11 cellular contexts compared by ENCODE assay signal in the genomic region with DNA sequence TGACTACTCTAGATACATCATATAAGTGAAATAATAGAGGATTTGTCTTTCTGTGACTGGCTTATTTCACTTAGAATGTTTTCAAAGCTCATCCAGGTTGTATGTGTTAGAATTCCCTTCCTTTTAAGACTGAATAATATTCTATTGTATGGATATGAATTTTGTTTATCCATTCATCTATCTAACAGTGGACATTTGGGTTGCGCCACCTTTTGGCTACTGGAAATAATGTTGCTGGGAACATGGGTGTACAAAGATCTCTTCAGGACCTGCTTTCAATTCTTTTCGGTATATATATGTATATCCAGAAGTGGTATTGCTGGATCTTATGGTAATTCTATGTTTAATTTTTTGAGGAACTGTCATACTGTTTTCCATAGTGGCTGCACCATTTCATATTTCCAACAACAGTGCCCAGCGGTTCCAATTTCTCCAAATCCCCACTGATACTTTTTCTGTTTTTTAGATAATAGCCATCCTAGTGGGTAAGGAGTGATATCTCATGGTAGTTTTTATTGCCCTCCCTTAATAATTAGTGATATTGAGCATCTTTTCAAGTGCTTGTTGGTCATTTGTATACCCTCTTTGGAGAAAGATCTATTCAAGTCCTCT. TPM values are rescaled to one million over a fixed set of nuclear protein-coding genes. Genes with fewer than 3 reads are reported as not detected.
A peak's percentile ranks its signal among the peaks of the same experiment; 100 is the strongest.
DNase-seq lines count a peak whose midpoint lies in the region; ATAC-seq and TF ChIP-seq lines count a peak whose summit lies in the region.
"Had no signal": no experiment of that assay in that cellular context is flagged by ENCODE, and none has a peak within 500 bp of the region (broad histone marks: within the 10 kb centered on the region; RNA-seq: fewer than 3 reads in every experiment).

No MANE protein-coding gene starts in this region.

- no peak overlapping the region for H4K91ac ChIP-seq in neuronal stem cell (ENCODE audit: low read depth, low read length, poor library complexity)

- DNase-seq in AG08395 (ENCODE audit: low spot score) (peak; percentile 46), SK-MEL-5 (ENCODE audit: low read depth, low spot score) (peak; percentile 53), hepatocyte (ENCODE audit: low spot score) (no peak), ureter (ENCODE audit: low spot score) (no peak), neuronal stem cell (ENCODE audit: low spot score) (no peak)
- DNase-seq: activated T-cell treated with anti-CD3 and anti-CD28 coated beads, Interleukin-2, amount 50 U/mL, for 48 hours; NK-92 treated with Interleukin-12 subunit alpha and Interleukin-12 subunit beta, amount 100 ng/mL, for 24 hours; right lobe of liver had no signal

- H3K14ac ChIP-seq in neuronal stem cell (ENCODE audit: low read length) = no peak overlapping the region

- no peak overlapping the region for H3K4ac ChIP-seq in neuronal stem cell (ENCODE audit: low read length)

- no peaks in the 10 kb centered on the region for H4K20me1 ChIP-seq in hepatocyte (ENCODE audit: insufficient read depth, poor library complexity, severe bottlenecking)

- no peak overlapping the region for H3K23ac ChIP-seq in neuronal stem cell (ENCODE audit: low read depth, low read length, poor library complexity)

- H3K27me3 ChIP-seq in hepatocyte = peaks cover 21% of the 10 kb centered on the region
- peaks cover 0 to 19% (median 5%) of the 10 kb centered on the region in 3 experiments for H3K27me3 ChIP-seq in neuronal stem cell (ENCODE audit: control insufficient read depth in 3 of 3, insufficient read depth in 3 of 3, low read depth in 1 of 3, low read length in 3 of 3)
- H3K27me3 ChIP-seq: right lobe of liver had no signal

- no peaks in the 10 kb centered on the region for H3K9me2 ChIP-seq in hepatocyte (replicated peaks; ENCODE audit: insufficient read depth)

- H2BK15ac ChIP-seq in neuronal stem cell (ENCODE audit: low read length) = no peak overlapping the region

- no peak overlapping the region for H4K8ac ChIP-seq in neuronal stem cell (ENCODE audit: low read depth, low read length)

- H2AK5ac ChIP-seq in neuronal stem cell (ENCODE audit: low read depth, low read length) = no peak overlapping the region

- no peak overlapping the region for H2AFZ ChIP-seq in hepatocyte
- no peak overlapping the region for H2AFZ ChIP-seq in neuronal stem cell (ENCODE audit: low read length)

- no peaks in the 10 kb centered on the region for H3K9me3 ChIP-seq in hepatocyte (ENCODE audit: low read depth)
- H3K9me3 ChIP-seq in neuronal stem cell (replicated peaks in 1 of 2; ENCODE audit: control insufficient read depth in 2 of 2, insufficient read depth in 1 of 2, low read depth in 1 of 2, low read length in 2 of 2) = no peaks in the 10 kb centered on the region
- H3K9me3 ChIP-seq: right lobe of liver had no signal

- H2BK120ac ChIP-seq in neuronal stem cell (ENCODE audit: low read depth, low read length) = no peak overlapping the region

- H3K4me1 ChIP-seq in hepatocyte (ENCODE audit: insufficient read depth) = peaks cover 10% of the 10 kb centered on the region
- H3K4me1 ChIP-seq in neuronal stem cell (ENCODE audit: control insufficient read depth in 2 of 2, insufficient read depth in 1 of 2, low read depth in 1 of 2, low read length in 2 of 2) = peaks cover 8 to 10% of the 10 kb centered on the region in 2 donors

- ATAC-seq in HG03097 (IDR thresholded peaks at IDR 0.05; ENCODE audit: low FRiP score, unreplicated experiment) = no peak
- ATAC-seq in HG03139 (IDR thresholded peaks at IDR 0.05; ENCODE audit: unreplicated experiment) = no peak

- no peak overlapping the region for H3K27ac ChIP-seq in hepatocyte
- H3K27ac ChIP-seq in neuronal stem cell (replicated peaks; ENCODE audit: low read length) = no peak overlapping the region
- H3K27ac ChIP-seq: right lobe of liver had no signal

- no peak overlapping the region for H2BK12ac ChIP-seq in neuronal stem cell (ENCODE audit: low read length)

- in situ Hi-C loops in SK-MEL-5 (cut with HindIII; ENCODE audit: low pct_unique_long_range_greater_than_20kb, low sequenced_read_pairs) = no loop called here

- peaks cover 5% of the 10 kb centered on the region for H3K79me1 ChIP-seq in neuronal stem cell (ENCODE audit: low read depth, low read length)

- no peaks in the 10 kb centered on the region for H3K79me2 ChIP-seq in hepatocyte

- H3K18ac ChIP-seq in neuronal stem cell (ENCODE audit: low read length) = no peak overlapping the region

- no peak overlapping the region for H3K9ac ChIP-seq in neuronal stem cell (ENCODE audit: low read depth, low read length, poor library complexity)

- no peak overlapping the region for H2BK5ac ChIP-seq in neuronal stem cell (ENCODE audit: low read length)

- H3K36me3 ChIP-seq in hepatocyte (replicated peaks; ENCODE audit: insufficient read depth, low read depth) (no peaks in the 10 kb centered on the region), neuronal stem cell (replicated peaks in 1 of 2; ENCODE audit: control insufficient read depth in 2 of 2, insufficient read depth in 2 of 2, low read length in 2 of 2) (no peaks in the 10 kb centered on the region)
- H3K36me3 ChIP-seq: right lobe of liver had no signal

- TF ChIP-seq CTCF in GM12873 (IDR thresholded peaks at IDR 0.05; ENCODE audit: insufficient read depth, low read depth, low read length, missing control alignments) (peak; percentile 21), hepatocyte (IDR thresholded peaks at IDR 0.05; ENCODE audit: poor library complexity) (peak; percentile 49)

- 77% methylated on average over 3 of the region's 3 CpGs for WGBS in hepatocyte (ENCODE audit: low lambda C conversion rate, missing lambda C conversion rate)
- no CpG with 5 or more reads among the region's 3 CpGs for WGBS in neuronal stem cell (ENCODE audit: extremely low coverage in 2 of 2, insufficient read length in 2 of 2, insufficient replicate concordance in 1 of 2), 2 donors

- H3K4me2 ChIP-seq in hepatocyte (no peak overlapping the region), neuronal stem cell (ENCODE audit: insufficient read depth, low read length, poor library complexity, severe bottlenecking) (no peak overlapping the region)

- H3K4me3 ChIP-seq in hepatocyte (no peak overlapping the region), neuronal stem cell (ENCODE audit: low read length in 2 of 2) (no peak overlapping the region)
- H3K4me3 ChIP-seq: right lobe of liver had no signal

RNA-seq across cellular contexts. Expression of gene SCD5, which starts 3.4 kb away (rescaled TPM):
- 21.6 and 24.2 TPM in 2 replicates for total RNA-seq in SK-MEL-5 (2014; rRNA removed; shearing (Covaris generic))
- polyA plus RNA-seq in SK-MEL-5 (2015; cell fraction: cytosol; rRNA removed) = 24.3 and 25.2 TPM in 2 replicates
- 2.5 and 4.7 TPM in 2 replicates for polyA plus RNA-seq in SK-MEL-5 (2015; cell fraction: nucleus; rRNA removed)
- total RNA-seq in hepatocyte = 14.7 and 19.2 TPM in 2 replicates
- polyA plus RNA-seq in hepatocyte = 5.3 and 6.4 TPM in 2 replicates
- 7.3 TPM for total RNA-seq in ureter
- 43.1 TPM for polyA plus RNA-seq in neuronal stem cell (2013, experiment 1 of 2)
- polyA plus RNA-seq in neuronal stem cell (2013, experiment 2 of 2) = 43.1 TPM

Comparison
In these comparisons a context has a peak if more than half of its experiments do, and no peak if none do; other contexts are left out.
1. DNase-seq: peak in AG08395 (single experiment) and SK-MEL-5 (single experiment); none in hepatocyte (single experiment), ureter (single experiment) and neuronal stem cell (single experiment).